11 cellular contexts compared by ENCODE assay signal in genomic region chr12:15662303-15662980, GRCh38.
DNase-seq lines count a peak whose midpoint lies in the region; ATAC-seq and TF ChIP-seq lines count a peak whose summit lies in the region.
"Had no signal": no experiment of that assay in that cellular context is flagged by ENCODE, and none has a peak within 500 bp of the region (broad histone marks: within the 10 kb centered on the region; RNA-seq: fewer than 3 reads in every experiment).

No MANE protein-coding gene starts in this region.

- H3K9ac ChIP-seq in adipocyte (ENCODE audit: low read length): peak overlapping the region; percentile 44

- H3K9me3 ChIP-seq in adipocyte (ENCODE audit: control insufficient read depth, low read length): no peaks in the 10 kb centered on the region
- H3K9me3 ChIP-seq: stomach had no signal

- no peaks in the 10 kb centered on the region for H3K27me3 Mint-ChIP-seq in activated CD4-positive, alpha-beta memory T cell treated with anti-CD3 and anti-CD28 coated beads for 36 hours

- peak; percentile 99 for ATAC-seq in foreskin keratinocyte

- no peak for TF ChIP-seq CTCF in foreskin keratinocyte (conservative IDR thresholded peaks at IDR 0.05)

- DNase-seq in H4 (ENCODE audit: low spot score) (peak; percentile 85), adipocyte (ENCODE audit: low read depth) (peak; percentile 87), foreskin keratinocyte (peak; percentile 91 to 95), stromal cell of bone marrow (ENCODE audit: low read depth) (peak; percentile 90), NCI-H2196 (lab: John Stamatoyannopoulos, UW; ENCODE audit: unreplicated experiment) (no peak), ecto neural progenitor cell (ENCODE audit: low spot score) (no peak)
- no peak for DNase-seq in activated CD4-positive, alpha-beta memory T cell treated with anti-CD3 and anti-CD28 coated beads for 36 hours
- DNase-seq: activated naive CD4-positive, alpha-beta T cell treated with anti-CD3 and anti-CD28 coated beads for 36 hours; midbrain; NCI-H2081; stomach had no signal

- H3K4me1 ChIP-seq in adipocyte (ENCODE audit: control insufficient read depth, insufficient read depth, low read length) (peaks cover 25% of the 10 kb centered on the region), foreskin keratinocyte (peaks cover 19% of the 10 kb centered on the region)

- peak overlapping the region; percentile 87 for H3K27ac ChIP-seq in foreskin keratinocyte

- no peak overlapping the region for H3K4me3 ChIP-seq in adipocyte (ENCODE audit: low read length)
- H3K4me3 ChIP-seq: stomach had no signal

- no peak overlapping the region for H3K4me3 Mint-ChIP-seq in activated CD4-positive, alpha-beta memory T cell treated with anti-CD3 and anti-CD28 coated beads for 36 hours
- H3K4me3 Mint-ChIP-seq: activated naive CD4-positive, alpha-beta T cell treated with anti-CD3 and anti-CD28 coated beads for 36 hours had no signal

- H3K36me3 ChIP-seq in adipocyte (ENCODE audit: control insufficient read depth, insufficient read depth, low read length, severe bottlenecking): peaks cover 89% of the 10 kb centered on the region

- POLR2A ChIA-PET in activated CD4-positive, alpha-beta memory T cell treated with anti-CD3 and anti-CD28 coated beads for 36 hours (lab: Charles Lee): no interaction called here

- H3K27me3 ChIP-seq in adipocyte (replicated peaks; ENCODE audit: control insufficient read depth, insufficient read depth, low read length): no peaks in the 10 kb centered on the region
- H3K27me3 ChIP-seq in foreskin keratinocyte: no peaks in the 10 kb centered on the region
- H3K27me3 ChIP-seq: stomach had no signal

- H3K4me1 Mint-ChIP-seq in activated CD4-positive, alpha-beta memory T cell treated with anti-CD3 and anti-CD28 coated beads for 36 hours (ENCODE audit: low read depth): no peaks in the 10 kb centered on the region

- CTCF ChIA-PET in activated CD4-positive, alpha-beta memory T cell treated with anti-CD3 and anti-CD28 coated beads for 36 hours (lab: Charles Lee): interaction anchor here (1.0 kb wide), 1 partner anchor 43 kb away, joined by 3 read pairs; no protein-coding TSS in a partner anchor

- H3K27ac Mint-ChIP-seq in activated CD4-positive, alpha-beta memory T cell treated with anti-CD3 and anti-CD28 coated beads for 36 hours: no peak overlapping the region
- H3K27ac Mint-ChIP-seq: activated naive CD4-positive, alpha-beta T cell treated with anti-CD3 and anti-CD28 coated beads for 36 hours had no signal

- H3K9me3 Mint-ChIP-seq in activated CD4-positive, alpha-beta memory T cell treated with anti-CD3 and anti-CD28 coated beads for 36 hours: no peaks in the 10 kb centered on the region
- H3K9me3 Mint-ChIP-seq: activated naive CD4-positive, alpha-beta T cell treated with anti-CD3 and anti-CD28 coated beads for 36 hours had no signal

- H3K36me3 Mint-ChIP-seq in activated CD4-positive, alpha-beta memory T cell treated with anti-CD3 and anti-CD28 coated beads for 36 hours: no peaks in the 10 kb centered on the region

- intact Hi-C loops in activated CD4-positive, alpha-beta memory T cell treated with anti-CD3 and anti-CD28 coated beads for 36 hours (cut with micrococcal nuclease): no loop called here

Comparison
In these comparisons a context has a peak if more than half of its experiments do, and no peak if none do; other contexts are left out.
1. DNase-seq: peak in H4 (single experiment), adipocyte (single experiment), foreskin keratinocyte (2 of 2) and stromal cell of bone marrow (single experiment); none in NCI-H2196 (single experiment), activated CD4-positive, alpha-beta memory T cell treated with anti-CD3 and anti-CD28 coated beads for 36 hours (single experiment) and ecto neural progenitor cell (single experiment).